In genomic region chr21:36761685-36762084, GRCh38 we compare ENCODE assay signal across 1 cellular context.
TF ChIP-seq lines count a peak whose summit lies in the region.

No MANE protein-coding gene starts in this region.

TF ChIP-seq in H1, 55 proteins besides CTCF, POLR2A, EP300 and RAD21:
- TF ChIP-seq POLR2AphosphoS5 (IDR thresholded peaks at IDR 0.05; ENCODE audit: low read depth, low read length) = no peak
- no peak for TF ChIP-seq RXRA (IDR thresholded peaks at IDR 0.05; ENCODE audit: insufficient read depth, low read depth, low read length)
- TF ChIP-seq HDAC2 (IDR thresholded peaks at IDR 0.05; ENCODE audit: borderline replicate concordance in 1 of 2, low read depth in 2 of 2, low read length in 2 of 2) = no peak
- no peak for TF ChIP-seq CHD7 (IDR thresholded peaks at IDR 0.05; ENCODE audit: insufficient replicate concordance, low read length)
- no peak for TF ChIP-seq GTF2F1 (IDR thresholded peaks at IDR 0.05; ENCODE audit: borderline replicate concordance, low read depth, low read length)
- no peak for TF ChIP-seq RFX5 (IDR thresholded peaks at IDR 0.05; ENCODE audit: borderline replicate concordance, low read depth, low read length)
- peak; percentile 30; the same call in 1 of the 2 replicates for TF ChIP-seq MAX (IDR thresholded peaks at IDR 0.05)
- TF ChIP-seq SP2 (IDR thresholded peaks at IDR 0.05; ENCODE audit: low read length) = no peak
- TF ChIP-seq E2F6 (IDR thresholded peaks at IDR 0.05) = no peak
